ENCODE assay signal across 8 cellular contexts in the genomic region with DNA sequence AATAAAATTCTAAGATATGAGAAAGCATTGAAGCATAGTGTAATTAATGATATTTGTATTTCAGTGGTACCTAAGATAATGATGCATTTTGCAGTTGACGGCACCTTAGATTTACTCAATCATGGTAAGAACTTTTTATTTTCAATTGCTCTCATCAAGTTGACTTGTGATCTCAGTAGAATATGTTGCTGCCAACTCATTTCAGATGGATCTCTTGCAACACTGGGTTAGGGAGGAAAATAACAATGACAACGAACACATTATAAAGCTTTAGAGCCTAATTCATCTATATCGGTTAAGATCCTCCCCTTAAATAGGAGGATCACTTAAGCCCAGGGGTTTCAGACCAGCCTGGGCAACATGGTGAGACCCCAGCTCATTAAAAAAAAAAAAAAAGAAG. TPM values are rescaled to one million over a fixed set of nuclear protein-coding genes. Genes with fewer than 3 reads are reported as not detected.
A peak's percentile ranks its signal among the peaks of the same experiment; 100 is the strongest.
DNase-seq lines count a peak whose midpoint lies in the region; ATAC-seq, FAIRE-seq and TF ChIP-seq lines count a peak whose summit lies in the region.

No MANE protein-coding gene starts in this region.

- no peaks in the 10 kb centered on the region for H3K9me1 ChIP-seq in K562 (ENCODE audit: control insufficient read depth, insufficient read depth, low read length)
- no peaks in the 10 kb centered on the region for H3K9me1 ChIP-seq in keratinocyte (ENCODE audit: control insufficient read depth, extremely low read depth, insufficient read depth, low read length)

- 74% methylated on average over 3 of the region's 3 CpGs for WGBS in K562 (ENCODE audit: insufficient coverage, low coverage, missing lambda C conversion rate)

- no peak overlapping the region for H3K4me3 ChIP-seq in K562
- H3K4me3 ChIP-seq in keratinocyte (ENCODE audit: control insufficient read depth in 2 of 3, extremely low read depth in 1 of 3, insufficient read depth in 2 of 3, low read depth in 1 of 3, low read length in 3 of 3), result no peak overlapping the region
- no peak overlapping the region for H3K4me3 ChIP-seq in thoracic aorta

- no peaks in the 10 kb centered on the region for H3K36me3 Mint-ChIP-seq in activated CD8-positive, alpha-beta memory T cell treated with anti-CD3 and anti-CD28 coated beads, Interleukin-2, amount 10 ng/mL, durations not matched to agents 7 days and 5 days

- H3K79me2 ChIP-seq in K562 (ENCODE audit: control insufficient read depth, insufficient read depth, low read length), result no peaks in the 10 kb centered on the region
- no peaks in the 10 kb centered on the region for H3K79me2 ChIP-seq in keratinocyte (ENCODE audit: control insufficient read depth, insufficient read depth, low read length)

- H3K27me3 ChIP-seq in K562 (ENCODE audit: control insufficient read depth in 2 of 2, insufficient read depth in 2 of 2, low read length in 2 of 2), result no peaks in the 10 kb centered on the region
- no peaks in the 10 kb centered on the region for H3K27me3 ChIP-seq in keratinocyte (ENCODE audit: control insufficient read depth, extremely low read depth, insufficient read depth, low read length)
- no peaks in the 10 kb centered on the region for H3K27me3 ChIP-seq in thoracic aorta (replicated peaks; ENCODE audit: insufficient read depth)

- dilution Hi-C loops in keratinocyte (cut with MboI; ENCODE audit: extremely low pct_ligation_motif_present, low sequenced_read_pairs), result no loop called here

- H3K36me3 ChIP-seq in K562 (ENCODE audit: control insufficient read depth, insufficient read depth, low read length) (no peaks in the 10 kb centered on the region; the same call in 2 of the 3 replicates), keratinocyte (ENCODE audit: control insufficient read depth in 2 of 2, extremely low read depth in 1 of 2, insufficient read depth in 2 of 2, low read length in 2 of 2) (no peaks in the 10 kb centered on the region), thoracic aorta (no peaks in the 10 kb centered on the region)

- TF ChIP-seq CTCF in K562 (IDR thresholded peaks at IDR 0.05 in 2 of 3, conservative IDR thresholded peaks at IDR 0.05 in 1 of 3; ENCODE audit: insufficient read depth in 2 of 3, low read depth in 1 of 3, low read length in 3 of 3) (no peak), keratinocyte (optimal IDR thresholded peaks at IDR 0.05 in 1 of 3, IDR thresholded peaks at IDR 0.05 in 1 of 3, conservative IDR thresholded peaks at IDR 0.05 in 1 of 3; ENCODE audit: extremely low read depth in 1 of 3, insufficient read depth in 2 of 3, low read length in 3 of 3) (no peak), thoracic aorta (IDR thresholded peaks at IDR 0.05) (no peak)

- peaks cover 31% of the 10 kb centered on the region for H3K4me1 Mint-ChIP-seq in activated CD8-positive, alpha-beta memory T cell treated with anti-CD3 and anti-CD28 coated beads, Interleukin-2, amount 10 ng/mL, durations not matched to agents 7 days and 5 days

- H3K4me2 ChIP-seq in K562 (ENCODE audit: insufficient read depth, low read length) (no peak overlapping the region), keratinocyte (ENCODE audit: control insufficient read depth, extremely low read depth, insufficient read depth, low read depth, low read length) (no peak overlapping the region)

- no peaks in the 10 kb centered on the region for H3K27me3 Mint-ChIP-seq in activated CD8-positive, alpha-beta memory T cell treated with anti-CD3 and anti-CD28 coated beads, Interleukin-2, amount 10 ng/mL, durations not matched to agents 7 days and 5 days

- BruUV-seq in K562 (replicated peaks; lab: Mats Ljungman, UMichigan), result no TSS peak

- H3K4me1 ChIP-seq in K562 (replicated peaks in 1 of 2; ENCODE audit: control insufficient read depth in 2 of 2, insufficient read depth in 2 of 2, low read length in 2 of 2) (peaks cover 9 to 51% of the 10 kb centered on the region in 2 experiments), keratinocyte (ENCODE audit: control insufficient read depth, extremely low read depth, insufficient read depth, low read length) (peaks cover 47% of the 10 kb centered on the region), thoracic aorta (ENCODE audit: control insufficient read depth in 1 of 2, low read depth in 2 of 2) (peaks cover 50 to 61% of the 10 kb centered on the region in 2 donors)

- TF ChIP-seq RAD21 in K562 (CRISPR knock-in tag; conservative IDR thresholded peaks at IDR 0.05 in 1 of 2, IDR thresholded peaks at IDR 0.05 in 1 of 2), result no peak

- no peak for DNase-seq in activated CD8-positive, alpha-beta memory T cell treated with anti-CD3 and anti-CD28 coated beads, Interleukin-2, amount 10 ng/mL, durations not matched to agents 7 days and 5 days
- DNase-seq in activated CD8-positive, alpha-beta memory T cell treated with anti-CD3 and anti-CD28 coated beads for 24 hours, result no peak
- no peak for DNase-seq in K562 (ENCODE audit: extremely low read depth in 1 of 4, low spot score in 3 of 4)
- DNase-seq in keratinocyte (ENCODE audit: low read depth, low spot score), result no peak
- no peak for DNase-seq in thoracic aorta (ENCODE audit: low spot score)
- DNase-seq in kidney tubule cell (ENCODE audit: low spot score), result no peak

- H3K9ac ChIP-seq in K562 (ENCODE audit: insufficient read depth in 1 of 2, low read depth in 2 of 2, low read length in 2 of 2) (peak overlapping the region in 1 of 2 experiments; percentile 31; a peak in 2 of 4 replicates), keratinocyte (ENCODE audit: control insufficient read depth, extremely low read depth, insufficient read depth, low read length) (no peak overlapping the region)

- H2AFZ ChIP-seq in K562 (ENCODE audit: low read depth, low read length) (peak overlapping the region; percentile 60), keratinocyte (ENCODE audit: control insufficient read depth, low read length) (no peak overlapping the region)

- intact Hi-C loops in K562 (cut with micrococcal nuclease), result no loop called here

- H4K20me1 ChIP-seq in K562 (replicated peaks; ENCODE audit: control insufficient read depth, insufficient read depth, low read length), result no peaks in the 10 kb centered on the region
- no peaks in the 10 kb centered on the region for H4K20me1 ChIP-seq in keratinocyte (ENCODE audit: control insufficient read depth, extremely low read depth, insufficient read depth, low read length)

- TF ChIP-seq EP300 in K562 (IDR thresholded peaks at IDR 0.05; ENCODE audit: low read length), result no peak

- peak overlapping the region; percentile 66 for H3K27ac ChIP-seq in K562 (ENCODE audit: extremely low read depth, low read depth, low read length)
- peak overlapping the region; percentile 81 for H3K27ac ChIP-seq in keratinocyte (ENCODE audit: control insufficient read depth, insufficient read depth, low read length)
- H3K27ac ChIP-seq in thoracic aorta, result peak overlapping the region; percentile 89 to 92

- H3K4me3 Mint-ChIP-seq in activated CD8-positive, alpha-beta memory T cell treated with anti-CD3 and anti-CD28 coated beads, Interleukin-2, amount 10 ng/mL, durations not matched to agents 7 days and 5 days, result no peak overlapping the region

- POLR2A ChIA-PET in K562 (lab: Yijun Ruan, JAX), result interaction anchor here (0.6 to 1.3 kb wide), 4 partner anchors 18 to 192 kb away, joined by 3 to 9 read pairs (median 4); partner anchors contain the start of genes TBC1D22B and TMEM217

- CTCF ChIA-PET in activated CD8-positive, alpha-beta memory T cell treated with anti-CD3 and anti-CD28 coated beads, Interleukin-2, amount 10 ng/mL, durations not matched to agents 7 days and 5 days (lab: Charles Lee), result interaction anchor here (1.1 to 1.9 kb wide), 4 partner anchors 20 to 221 kb away, joined by 3 to 4 read pairs (median 4); no protein-coding TSS in a partner anchor
- CTCF ChIA-PET in K562 (lab: Yijun Ruan, JAX; ENCODE audit: low intra/inter-chr PET ratio), result no interaction called here

- no peak for ATAC-seq in activated CD8-positive, alpha-beta memory T cell treated with anti-CD3 and anti-CD28 coated beads, Interleukin-2, amount 10 ng/mL, durations not matched to agents 7 days and 5 days
- no peak for ATAC-seq in K562
- no peak for ATAC-seq in thoracic aorta (ENCODE audit: insufficient number of reproducible peaks, low FRiP score, low read depth)
- ATAC-seq in GM19397 (IDR thresholded peaks at IDR 0.05; ENCODE audit: unreplicated experiment), result no peak
- no peak for ATAC-seq in GM21526 (IDR thresholded peaks at IDR 0.05; ENCODE audit: low FRiP score, unreplicated experiment)

- no peak for TF ChIP-seq POLR2A in K562 (conservative IDR thresholded peaks at IDR 0.05)

- in situ Hi-C loops in K562 (cut with MboI), result no loop called here

- H3K9me3 ChIP-seq in K562 (replicated peaks; ENCODE audit: control insufficient read depth, insufficient read depth, low read depth, low read length) (0 out of 2 replicates have a peak, but pooled peaks cover 3% of the 10 kb centered on the region), keratinocyte (ENCODE audit: control insufficient read depth, low read depth, low read length) (no peaks in the 10 kb centered on the region), thoracic aorta (no peaks in the 10 kb centered on the region)

- H3K9me3 Mint-ChIP-seq in activated CD8-positive, alpha-beta memory T cell treated with anti-CD3 and anti-CD28 coated beads, Interleukin-2, amount 10 ng/mL, durations not matched to agents 7 days and 5 days (ENCODE audit: low read depth), result no peaks in the 10 kb centered on the region

- no peak for FAIRE-seq in K562 (lab: Jason Lieb, UNC)
- FAIRE-seq in keratinocyte (lab: Jason Lieb, UNC), result no peak

- peak overlapping the region; percentile 83 for H3K27ac Mint-ChIP-seq in activated CD8-positive, alpha-beta memory T cell treated with anti-CD3 and anti-CD28 coated beads, Interleukin-2, amount 10 ng/mL, durations not matched to agents 7 days and 5 days

RNA-seq across cellular contexts. Expression of gene TBC1D22B, which starts 18.1 kb away (rescaled TPM):
- total RNA-seq in activated CD8-positive, alpha-beta memory T cell treated with anti-CD3 and anti-CD28 coated beads, Interleukin-2, amount 10 ng/mL, durations not matched to agents 7 days and 5 days, result 10 to 100 TPM; 17.3 to 17.9 TPM
- total RNA-seq in K562 (2011; cell fraction: chromatin; rRNA removed; ENCODE audit: low replicate concordance), result 32.9 and 35.9 TPM in 2 replicates
- total RNA-seq in K562 (2011; cell fraction: nucleolus; rRNA removed), result 16.1 and 18.0 TPM in 2 replicates
- 22.4 and 25.4 TPM in 2 replicates for total RNA-seq in K562 (2011; cell fraction: nucleoplasm; rRNA removed)
- total RNA-seq in K562 (2014; rRNA removed) (10.9 and 13.0 TPM in 2 replicates), K562 (2014; rRNA removed; fragmentation: Illumina TruSeq; extraction: Trizol) (13.5 and 13.9 TPM in 2 replicates), K562 (2015; rRNA removed; fragmentation: Illumina TruSeq; extraction: Trizol) (12.3 and 13.1 TPM in 2 replicates), K562 (2021) (16.1 and 17.2 TPM in 2 replicates), thoracic aorta (10 to 100 TPM in 1 of 2 donors, 1 to 10 TPM in 1; 7.7 to 11.6 TPM)
- polyA plus RNA-seq in K562 (2011; rRNA removed) (14.0 and 15.3 TPM in 2 replicates), K562 (2014; fragmentation: Illumina TruSeq; extraction: Trizol) (21.7 and 24.2 TPM in 2 replicates), K562 (2014; fragmentation: Nextera tagmentation; extraction: Ambion mirVana) (1 to 10 TPM; 4.8 to 6.4 TPM), K562 (2014; rRNA removed) (14.0 and 14.5 TPM in 2 replicates), keratinocyte (5.3 to 7.3 TPM (median 5.9 TPM) in 3 replicates)
- 11.5 and 14.7 TPM in 2 replicates for polyA plus RNA-seq in K562 (2011; cell fraction: cytosol; rRNA removed)
- 22.4 and 24.0 TPM in 2 replicates for polyA plus RNA-seq in K562 (2011; cell fraction: nucleus; rRNA removed)
- 12.9 and 19.1 TPM in 2 replicates for polyA plus RNA-seq in K562 (2012)
- polyA minus RNA-seq in K562 (2011; rRNA and poly(A)+ RNA removed), result 10.0 and 11.0 TPM in 2 replicates
- 6.8 and 8.6 TPM in 2 replicates for polyA minus RNA-seq in K562 (2011; cell fraction: cytosol; rRNA and poly(A)+ RNA removed)
- 11.8 and 14.1 TPM in 2 replicates for polyA minus RNA-seq in K562 (2011; cell fraction: nucleus; rRNA and poly(A)+ RNA removed)
- polyA plus RNA-seq in keratinocyte (2011; ENCODE audit: low read depth), result 6.8 TPM
- polyA plus RNA-seq in keratinocyte (2011; cell fraction: cytosol; rRNA removed), result 7.3 TPM in 2 replicates
- polyA plus RNA-seq in keratinocyte (2011; cell fraction: nucleus; rRNA removed), result 8.6 and 9.5 TPM in 2 replicates
- 6.6 and 10.7 TPM in 2 replicates for polyA plus RNA-seq in keratinocyte (2012; ENCODE audit: low replicate concordance)
- 5.0 to 6.8 TPM (median 5.0 TPM) in 3 replicates for polyA minus RNA-seq in keratinocyte
- polyA minus RNA-seq in keratinocyte (2011; cell fraction: cytosol; rRNA and poly(A)+ RNA removed), result 3.1 TPM
- 4.9 and 6.2 TPM in 2 replicates for polyA minus RNA-seq in keratinocyte (2011; cell fraction: nucleus; rRNA and poly(A)+ RNA removed)

RNA-seq across cellular contexts. Expression of gene TMEM217, which starts 18.4 kb away (rescaled TPM):
- 1 to 10 TPM; 2.7 to 5.7 TPM for total RNA-seq in activated CD8-positive, alpha-beta memory T cell treated with anti-CD3 and anti-CD28 coated beads, Interleukin-2, amount 10 ng/mL, durations not matched to agents 7 days and 5 days
- 9.2 and 9.3 TPM in 2 replicates for total RNA-seq in K562 (2011; cell fraction: chromatin; rRNA removed; ENCODE audit: low replicate concordance)
- total RNA-seq in K562 (2011; cell fraction: nucleolus; rRNA removed), result 6.8 and 8.0 TPM in 2 replicates
- total RNA-seq in K562 (2011; cell fraction: nucleoplasm; rRNA removed), result 6.2 and 9.8 TPM in 2 replicates
- total RNA-seq in K562 (2014; rRNA removed) (1.3 and 1.5 TPM in 2 replicates), K562 (2014; rRNA removed; fragmentation: Illumina TruSeq; extraction: Trizol) (1.6 and 2.4 TPM in 2 replicates), K562 (2015; rRNA removed; fragmentation: Illumina TruSeq; extraction: Trizol) (3.3 and 4.0 TPM in 2 replicates), K562 (2021) (1.9 and 2.0 TPM in 2 replicates), thoracic aorta (1 to 10 TPM in 1 of 2 donors, under 1 TPM in 1; 0.41 to 6.2 TPM)
- polyA plus RNA-seq in K562 (2011; rRNA removed) (5.0 and 8.0 TPM in 2 replicates), K562 (2014; fragmentation: Illumina TruSeq; extraction: Trizol) (1.9 and 2.3 TPM in 2 replicates), K562 (2014; fragmentation: Nextera tagmentation; extraction: Ambion mirVana) (1 to 10 TPM; 1.8 to 1.9 TPM), K562 (2014; rRNA removed) (2.8 and 3.5 TPM in 2 replicates), keratinocyte (0.44 to 0.85 TPM (median 0.80 TPM) in 3 replicates)
- 3.3 and 5.8 TPM in 2 replicates for polyA plus RNA-seq in K562 (2011; cell fraction: cytosol; rRNA removed)
- 3.6 and 5.0 TPM in 2 replicates for polyA plus RNA-seq in K562 (2011; cell fraction: nucleus; rRNA removed)
- 3.2 and 3.5 TPM in 2 replicates for polyA plus RNA-seq in K562 (2012)
- polyA minus RNA-seq in K562 (2011; rRNA and poly(A)+ RNA removed), result 3.4 and 4.8 TPM in 2 replicates
- 1.5 and 3.3 TPM in 2 replicates for polyA minus RNA-seq in K562 (2011; cell fraction: cytosol; rRNA and poly(A)+ RNA removed)
- 2.0 and 2.4 TPM in 2 replicates for polyA minus RNA-seq in K562 (2011; cell fraction: nucleus; rRNA and poly(A)+ RNA removed)
- polyA plus RNA-seq in keratinocyte (2011; ENCODE audit: low read depth), result 9.2 TPM
- polyA plus RNA-seq in keratinocyte (2011; cell fraction: cytosol; rRNA removed), result 0.57 and 1.1 TPM in 2 replicates
- 2.0 and 2.9 TPM in 2 replicates for polyA plus RNA-seq in keratinocyte (2011; cell fraction: nucleus; rRNA removed)
- 0.37 and 4.8 TPM in 2 replicates for polyA plus RNA-seq in keratinocyte (2012; ENCODE audit: low replicate concordance)
- polyA minus RNA-seq in keratinocyte, result 0.36 to 0.63 TPM (median 0.38 TPM) in 3 replicates
- polyA minus RNA-seq in keratinocyte (2011; cell fraction: cytosol; rRNA and poly(A)+ RNA removed), result 2.7 TPM
- 2.5 and 2.6 TPM in 2 replicates for polyA minus RNA-seq in keratinocyte (2011; cell fraction: nucleus; rRNA and poly(A)+ RNA removed)
